11 cellular contexts compared by ENCODE assay signal in the genomic region with DNA sequence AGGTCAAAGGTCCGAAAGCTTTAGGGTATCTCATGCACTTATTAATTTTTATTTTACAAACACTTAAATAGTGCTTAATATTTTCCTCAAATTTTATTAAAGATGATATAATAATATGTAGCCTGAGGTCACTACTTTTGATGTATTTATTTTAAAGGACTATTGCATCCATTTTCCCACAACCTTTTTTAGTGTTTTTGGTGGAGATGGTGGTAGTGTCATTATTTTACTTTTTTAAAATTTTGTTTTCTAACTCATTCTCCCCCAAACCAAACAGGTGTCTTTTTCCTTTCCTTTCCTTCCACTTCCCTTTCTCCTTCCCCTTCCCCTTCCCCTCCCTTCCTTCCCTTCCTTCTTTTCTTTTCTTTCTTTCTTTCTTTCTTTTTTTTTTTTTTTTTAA.
"Had no signal": no experiment of that assay in that cellular context is flagged by ENCODE, and none has a peak within 500 bp of the region (broad histone marks: within the 10 kb centered on the region; RNA-seq: fewer than 3 reads in every experiment).

No MANE protein-coding gene starts in this region.

- H3K36me3 ChIP-seq: HAP-1 had no signal

- FAIRE-seq: H1, H54 had no signal

- H3K4me2 ChIP-seq: GM23338 had no signal

- DNase-seq: GM23248, GOT3, H7, H9, HCEC 1CT, HFFc6 had no signal

- H3K9me3 ChIP-seq: HAP-1 had no signal

- H3K4me3 ChIP-seq: GM23248, GM23338, HAP-1 had no signal

- H3K9ac ChIP-seq: GM23248 had no signal

- H2AFZ ChIP-seq: GM23248, GM23338 had no signal

- H3K27ac ChIP-seq: GM23248 had no signal

- ATAC-seq: GM23338, HCT116 had no signal

- H3K4me1 ChIP-seq: HAP-1 had no signal
